Comparison of ENCODE assay signal across 20 cellular contexts in genomic region chr5:95754545-95754944, GRCh38.
"Had no signal": no experiment of that assay in that cellular context is flagged by ENCODE, and none has a peak within 500 bp of the region (broad histone marks: within the 10 kb centered on the region; RNA-seq: fewer than 3 reads in every experiment).

No MANE protein-coding gene starts in this region.

- H3K27me3 Mint-ChIP-seq: naive B cell; stimulated activated naive CD8-positive, alpha-beta T cell treated with anti-CD3 and anti-CD28 coated beads, Interleukin-15, Interleukin-2, amounts not matched to agents 100 ng/mL and 50 ng/mL, for 24 hours had no signal

- H3K4me1 ChIP-seq: vagina had no signal

- ATAC-seq: gastroesophageal sphincter, left cardiac atrium, lower lobe of right lung, upper lobe of right lung had no signal

- H3K36me3 Mint-ChIP-seq: naive B cell had no signal

- H3K27ac ChIP-seq: esophagus squamous epithelium, gastroesophageal sphincter, left ventricle myocardium inferior, lower lobe of right lung, right atrium auricular region, testis, tibial nerve, upper lobe of right lung, vagina had no signal

- H3K9me3 Mint-ChIP-seq: naive B cell; neural crest cell; stimulated activated naive CD8-positive, alpha-beta T cell treated with anti-CD3 and anti-CD28 coated beads, Interleukin-15, Interleukin-2, amounts not matched to agents 100 ng/mL and 50 ng/mL, for 24 hours had no signal

- H3K27ac Mint-ChIP-seq: stimulated activated naive CD8-positive, alpha-beta T cell treated with anti-CD3 and anti-CD28 coated beads, Interleukin-15, Interleukin-2, amounts not matched to agents 100 ng/mL and 50 ng/mL, for 24 hours had no signal

- H3K27me3 ChIP-seq: esophagus squamous epithelium, gastroesophageal sphincter, right atrium auricular region, testis, tibial nerve, upper lobe of right lung, vagina had no signal

- H3K4me3 Mint-ChIP-seq: naive B cell; neural crest cell; stimulated activated naive CD8-positive, alpha-beta T cell treated with anti-CD3 and anti-CD28 coated beads, Interleukin-15, Interleukin-2, amounts not matched to agents 100 ng/mL and 50 ng/mL, for 24 hours had no signal

- H3K4me3 ChIP-seq: esophagus squamous epithelium, gastroesophageal sphincter, left ventricle myocardium inferior, lower lobe of right lung, right atrium auricular region, smooth muscle cell, testis, tibial nerve, upper lobe of right lung, vagina had no signal

- FAIRE-seq: kidney had no signal

- H3K9me3 ChIP-seq: esophagus squamous epithelium, gastroesophageal sphincter, left ventricle myocardium inferior, lower lobe of right lung, right atrium auricular region, testis, tibial nerve, upper lobe of right lung, vagina had no signal

- DNase-seq: effector memory CD4-positive, alpha-beta T cell; esophagus squamous epithelium; foreskin fibroblast; kidney; left cardiac atrium; left ventricle myocardium inferior; lower lobe of right lung; mesendoderm; naive B cell; posterior cingulate gyrus; stimulated activated CD4-positive, alpha-beta T cell treated with anti-CD3 and anti-CD28 coated beads, Interleukin-2, amount 100 ng/mL, for 48 hours; testis; upper lobe of right lung had no signal

- H3K4me2 ChIP-seq: smooth muscle cell had no signal
